Comparison of ENCODE assay signal across 10 cellular contexts in genomic region chrX:139738581-139738980, GRCh38. TPM values are rescaled to one million over a fixed set of nuclear protein-coding genes. Genes with fewer than 3 reads are reported as not detected.
DNase-seq lines count a peak whose midpoint lies in the region; ATAC-seq, FAIRE-seq and TF ChIP-seq lines count a peak whose summit lies in the region.
"Had no signal": no experiment of that assay in that cellular context is flagged by ENCODE, and none has a peak within 500 bp of the region (broad histone marks: within the 10 kb centered on the region; RNA-seq: fewer than 3 reads in every experiment).

No MANE protein-coding gene starts in this region.

- no peak overlapping the region for H2BK5ac ChIP-seq in H1 (ENCODE audit: low read depth, low read length)

- CTCF ChIA-PET in MCF 10A (lab: Yijun Ruan, JAX) (interaction anchor here (0.7 to 0.9 kb wide), 3 partner anchors 20 to 993 kb away, joined by 3 to 7 read pairs (median 4); no protein-coding TSS in a partner anchor), H1 (lab: Charles Lee; ENCODE audit: partially characterized antibody) (interaction anchor here (1.7 kb wide), 1 partner anchor 13 kb away, joined by 6 read pairs; no protein-coding TSS in a partner anchor)

- intact Hi-C loops in MCF 10A (cut with micrococcal nuclease) (no loop called here), breast epithelium (cut with DNase I; ENCODE audit: low total_unique reads) (no loop called here), uterus (cut with DNase I; ENCODE audit: low total_unique reads) (no loop called here), left colon (cut with DNase I, micrococcal nuclease) (no loop called here)

- H3K4me3 Mint-ChIP-seq in MCF 10A (ENCODE audit: unreplicated experiment) = no peak overlapping the region

- no peak overlapping the region for H3K23ac ChIP-seq in H1 (ENCODE audit: insufficient read length)

- no peak overlapping the region for H3K4me3 ChIP-seq in breast epithelium
- no peak overlapping the region for H3K4me3 ChIP-seq in H1 (ENCODE audit: extremely low read depth in 1 of 4, insufficient read depth in 2 of 4, low read depth in 3 of 4, low read length in 4 of 4)
- H3K4me3 ChIP-seq in uterus = no peak overlapping the region
- no peak overlapping the region for H3K4me3 ChIP-seq in coronary artery

- no peak for TF ChIP-seq EP300 in H1 (IDR thresholded peaks at IDR 0.05; ENCODE audit: borderline replicate concordance in 1 of 2, low read depth in 2 of 2, low read length in 2 of 2)

- H3K9ac ChIP-seq in H1 (replicated peaks in 1 of 4; ENCODE audit: extremely low read depth in 1 of 4, low read depth in 3 of 4, low read length in 3 of 4) = no peak overlapping the region
- H3K9ac ChIP-seq: parathyroid adenoma had no signal

- H2BK12ac ChIP-seq in H1 (ENCODE audit: low read depth, low read length) = no peak overlapping the region

- POLR2A ChIA-PET in MCF 10A (lab: Yijun Ruan, JAX) = interaction anchor here (0.6 kb wide), 1 partner anchor 239 kb away, joined by 3 read pairs; no protein-coding TSS in a partner anchor
- POLR2A ChIA-PET in H1 (lab: Charles Lee; ENCODE audit: partially characterized antibody) = no interaction called here

- no peak overlapping the region for H2AK5ac ChIP-seq in H1 (ENCODE audit: low read depth, low read length)

- no peaks in the 10 kb centered on the region for H3K9me3 Mint-ChIP-seq in MCF 10A (ENCODE audit: unreplicated experiment)

- no peaks in the 10 kb centered on the region for H4K20me1 ChIP-seq in H1 (replicated peaks in 1 of 2; ENCODE audit: control insufficient read depth in 1 of 2, insufficient read depth in 2 of 2, low read length in 2 of 2)

- H3K36me3 ChIP-seq in breast epithelium (no peaks in the 10 kb centered on the region), H1 (ENCODE audit: control insufficient read depth in 2 of 4, insufficient read depth in 4 of 4, low read length in 3 of 4) (peaks cover 0 to 3% (median 1%) of the 10 kb centered on the region in 4 experiments; a peak in 2 of 8 replicates), uterus (no peaks in the 10 kb centered on the region)

- no TSS peak for BruUV-seq in MCF 10A (replicated peaks; lab: Mats Ljungman, UMichigan)

- no peak overlapping the region for H3K27ac ChIP-seq in breast epithelium
- no peak overlapping the region for H3K27ac ChIP-seq in H1 (ENCODE audit: low read depth, low read length)
- no peak overlapping the region for H3K27ac ChIP-seq in uterus
- H3K27ac ChIP-seq in coronary artery = no peak overlapping the region
- H3K27ac ChIP-seq: parathyroid adenoma had no signal

- H3K18ac ChIP-seq in H1 (ENCODE audit: extremely low read depth, low read length) = no peak overlapping the region

- H4K8ac ChIP-seq in H1 (ENCODE audit: extremely low read depth, insufficient read depth, low read length) = no peak overlapping the region

- no peak overlapping the region for H3K4ac ChIP-seq in H1 (replicated peaks; ENCODE audit: insufficient read length, low read depth, low read length)

- no peak overlapping the region for H3K27ac Mint-ChIP-seq in MCF 10A (ENCODE audit: low read depth, unreplicated experiment)

- H4K5ac ChIP-seq in H1 (ENCODE audit: insufficient read length, low read depth, low read length) = no peak overlapping the region

- TF ChIP-seq POLR2A in breast epithelium (IDR thresholded peaks at IDR 0.05) = no peak
- TF ChIP-seq POLR2A in H1 (IDR thresholded peaks at IDR 0.05; ENCODE audit: control extremely low read depth in 1 of 2, low read depth in 2 of 2, low read length in 2 of 2) = no peak
- TF ChIP-seq POLR2A in uterus (IDR thresholded peaks at IDR 0.05) = no peak

- no peak for ATAC-seq in left colon

- H4K91ac ChIP-seq in H1 (replicated peaks; ENCODE audit: insufficient read length, low read length) = no peak overlapping the region

- H3K4me1 Mint-ChIP-seq in MCF 10A (ENCODE audit: insufficient read depth, unreplicated experiment) = no peaks in the 10 kb centered on the region

- H3K36me3 Mint-ChIP-seq in MCF 10A (ENCODE audit: insufficient read depth, unreplicated experiment) = peaks cover 24% of the 10 kb centered on the region

- no peak overlapping the region for H3K4me2 ChIP-seq in H1 (ENCODE audit: insufficient read depth in 1 of 2, low read depth in 2 of 2, low read length in 2 of 2)

- no peak overlapping the region for H3K14ac ChIP-seq in H1 (ENCODE audit: insufficient read length)

- H3K4me1 ChIP-seq in breast epithelium (no peaks in the 10 kb centered on the region), H1 (replicated peaks in 1 of 4; ENCODE audit: control insufficient read depth in 3 of 4, insufficient read depth in 4 of 4, low read length in 3 of 4) (no peaks in the 10 kb centered on the region), uterus (no peaks in the 10 kb centered on the region)
- H3K4me1 ChIP-seq: parathyroid adenoma had no signal

- no peaks in the 10 kb centered on the region for H3K23me2 ChIP-seq in H1 (ENCODE audit: low read depth, low read length)

- H3K27me3 Mint-ChIP-seq in MCF 10A (ENCODE audit: insufficient read depth, unreplicated experiment) = no peaks in the 10 kb centered on the region

- no peak overlapping the region for H2AFZ ChIP-seq in H1 (ENCODE audit: low read length)
- H2AFZ ChIP-seq: parathyroid adenoma had no signal

- peak; percentile 42 for FAIRE-seq in H1 (lab: Jason Lieb, UNC)

- H3K79me2 ChIP-seq in H1 (ENCODE audit: control insufficient read depth in 1 of 2, insufficient read depth in 2 of 2, low read length in 2 of 2) = no peaks in the 10 kb centered on the region
- H3K79me2 ChIP-seq: parathyroid adenoma had no signal

- TF ChIP-seq RAD21 in H1 (IDR thresholded peaks at IDR 0.05 in 1 of 2, conservative IDR thresholded peaks at IDR 0.05 in 1 of 2; ENCODE audit: low read depth in 2 of 2, low read length in 2 of 2) = no peak

- H3K56ac ChIP-seq in H1 (replicated peaks; ENCODE audit: insufficient read length, low read depth, low read length) = no peak overlapping the region

- H3K27me3 ChIP-seq in breast epithelium (peaks cover 0 to 4% of the 10 kb centered on the region in 2 donors), H1 (replicated peaks in 1 of 4; ENCODE audit: control insufficient read depth in 3 of 4, extremely low read depth in 1 of 4, insufficient read depth in 3 of 4, low read length in 3 of 4) (no peaks in the 10 kb centered on the region), uterus (no peaks in the 10 kb centered on the region)

- H3K9me3 ChIP-seq in breast epithelium (no peaks in the 10 kb centered on the region), H1 (ENCODE audit: insufficient read depth in 2 of 2, low read depth in 1 of 2, low read length in 1 of 2) (no peaks in the 10 kb centered on the region), uterus (no peaks in the 10 kb centered on the region)

- no peak overlapping the region for H2BK20ac ChIP-seq in H1 (ENCODE audit: low read length)

- no peak for TF ChIP-seq CTCF in MCF 10A (IDR thresholded peaks at IDR 0.05; ENCODE audit: unreplicated experiment)
- no peak for TF ChIP-seq CTCF in breast epithelium (IDR thresholded peaks at IDR 0.05)
- TF ChIP-seq CTCF in H1 (IDR thresholded peaks at IDR 0.05; ENCODE audit: control extremely low read depth in 1 of 3, insufficient read depth in 1 of 3, low read depth in 1 of 3, low read length in 3 of 3) = no peak
- TF ChIP-seq CTCF in uterus (IDR thresholded peaks at IDR 0.05) = no peak
- no peak for TF ChIP-seq CTCF in coronary artery (IDR thresholded peaks at IDR 0.05)

- no peak overlapping the region for H2BK15ac ChIP-seq in H1 (ENCODE audit: low read length)

- no peak overlapping the region for H2BK120ac ChIP-seq in H1 (replicated peaks; ENCODE audit: low read depth, low read length)

- DNase-seq in MCF 10A (ENCODE audit: unreplicated experiment) (peak; percentile 54), breast epithelium (ENCODE audit: low spot score in 2 of 2) (no peak), NCI-H345 (lab: John Stamatoyannopoulos, UW) (peak; percentile 22), H1 (ENCODE audit: low read depth in 1 of 2, low spot score in 2 of 2) (no peak), uterus (no peak), left colon (no peak), coronary artery (ENCODE audit: low spot score) (no peak), GM03348 (ENCODE audit: low spot score) (no peak)
- DNase-seq: effector CD8-positive, alpha-beta T cell had no signal

- no peaks in the 10 kb centered on the region for H3K79me1 ChIP-seq in H1 (ENCODE audit: low read depth, low read length)

TF ChIP-seq in H1, 55 proteins besides CTCF, POLR2A, EP300 and RAD21 (continues in another document):
- no peak for TF ChIP-seq PHF8 (conservative IDR thresholded peaks at IDR 0.05; ENCODE audit: low read depth, low read length)
- no peak for TF ChIP-seq POU5F1 (IDR thresholded peaks at IDR 0.05; ENCODE audit: low read depth, low read length)
- TF ChIP-seq RNF2 (IDR thresholded peaks at IDR 0.05; ENCODE audit: borderline replicate concordance, low read depth, low read length, missing control alignments, poor library complexity, severe bottlenecking) = no peak
- TF ChIP-seq CTBP2 (IDR thresholded peaks at IDR 0.05; ENCODE audit: borderline replicate concordance, insufficient read depth, insufficient read length, low read length) = no peak
- TF ChIP-seq CBX5 (IDR thresholded peaks at IDR 0.05; ENCODE audit: low read depth, low read length) = no peak
- TF ChIP-seq TAF7 (optimal IDR thresholded peaks at IDR 0.05; ENCODE audit: borderline replicate concordance, low read depth, low read length) = no peak
- TF ChIP-seq, protein P1, sequence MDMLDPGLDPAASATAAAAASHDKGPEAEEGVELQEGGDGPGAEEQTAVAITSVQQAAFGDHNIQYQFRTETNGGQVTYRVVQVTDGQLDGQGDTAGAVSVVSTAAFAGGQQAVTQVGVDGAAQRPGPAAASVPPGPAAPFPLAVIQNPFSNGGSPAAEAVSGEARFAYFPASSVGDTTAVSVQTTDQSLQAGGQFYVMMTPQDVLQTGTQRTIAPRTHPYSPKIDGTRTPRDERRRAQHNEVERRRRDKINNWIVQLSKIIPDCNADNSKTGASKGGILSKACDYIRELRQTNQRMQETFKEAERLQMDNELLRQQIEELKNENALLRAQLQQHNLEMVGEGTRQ (IDR thresholded peaks at IDR 0.05; ENCODE audit: low read length) = no peak

RNA-seq across cellular contexts. Expression of gene MCF2, which starts 30.6 kb away (rescaled TPM):
- total RNA-seq in MCF 10A (2022) = 1.5 and 2.1 TPM in 2 replicates
- total RNA-seq in breast epithelium = under 1 TPM in 1 of 3 donors, not detected in 2; 0.16 TPM
- 0.71 and 0.96 TPM in 2 replicates for total RNA-seq in H1 (2021; fragmentation: NEBNext Ultra II Directional; extraction: Animal tissue kit (Norgen Biotek cat#: 25700))
- polyA plus RNA-seq in H1 (2011; rRNA removed) = 0.09 and 0.30 TPM in 2 replicates
- polyA plus RNA-seq in H1 (2011; cell fraction: cytosol; rRNA removed) = 0.50 TPM
- 0.34 TPM for polyA plus RNA-seq in H1 (2011; cell fraction: nucleus; rRNA removed)
- polyA plus RNA-seq in H1 (2012, experiment 1 of 2) = 0.23 to 0.81 TPM (median 0.38 TPM) in 4 replicates
- polyA plus RNA-seq in H1 (2012, experiment 2 of 2) = 0.10 TPM
- polyA plus RNA-seq in H1 (2013, experiment 1 of 2) = 0.69 TPM
- 0.77 TPM for polyA plus RNA-seq in H1 (2013, experiment 2 of 2)
- 0.09 and 0.41 TPM in 2 replicates for polyA minus RNA-seq in H1 (2011; rRNA and poly(A)+ RNA removed)
- not detected for polyA minus RNA-seq in H1 (2011; cell fraction: cytosol; rRNA and poly(A)+ RNA removed)
- 0.70 TPM for polyA minus RNA-seq in H1 (2011; cell fraction: nucleus; rRNA and poly(A)+ RNA removed)
- total RNA-seq in uterus = under 1 TPM in 1 of 4 donors, not detected in 3; 0.69 TPM
- not detected for total RNA-seq in left colon

Comparison
In these comparisons a context has a peak if more than half of its experiments do, and no peak if none do; other contexts are left out.
1. DNase-seq: peak in MCF 10A (single experiment) and NCI-H345 (single experiment); none in breast epithelium (0 of 2), H1 (0 of 2), uterus (0 of 2), left colon (0 of 2), coronary artery (single experiment) and GM03348 (single experiment).